28 cellular contexts compared by ENCODE assay signal in genomic region chr1:37006132-37006868, GRCh38. TPM values are rescaled to one million over a fixed set of nuclear protein-coding genes. Genes with fewer than 3 reads are reported as not detected.
DNase-seq lines count a peak whose midpoint lies in the region; ATAC-seq, FAIRE-seq and TF ChIP-seq lines count a peak whose summit lies in the region.
"Had no signal": no experiment of that assay in that cellular context is flagged by ENCODE, and none has a peak within 500 bp of the region (broad histone marks: within the 10 kb centered on the region; RNA-seq: fewer than 3 reads in every experiment).

No MANE protein-coding gene starts in this region.

- POLR2A ChIA-PET in WTC11 (lab: Charles Lee), result no interaction called here

- H3K4me3 ChIP-seq in right atrium auricular region (no peak overlapping the region), small intestine (ENCODE audit: low read depth in 1 of 2, low read length in 2 of 2) (no peak overlapping the region)

- H3K9me3 ChIP-seq in right atrium auricular region, result no peaks in the 10 kb centered on the region
- H3K9me3 ChIP-seq in small intestine (ENCODE audit: control insufficient read depth, low read depth), result no peaks in the 10 kb centered on the region

- TF ChIP-seq CTCF in right atrium auricular region (IDR thresholded peaks at IDR 0.05) (no peak), WTC11 (IDR thresholded peaks at IDR 0.05) (no peak)

- WGBS in small intestine, 3 donors, result 30 to 57% (median 47%) methylated on average over 11 of the region's 11 CpGs

- H3K9me3 Mint-ChIP-seq in WTC11, result no peaks in the 10 kb centered on the region

- ATAC-seq in Right ventricle myocardium inferior (peak; percentile 80), WTC11 (peak; percentile 57), left ventricle myocardium superior (peak; percentile 93), GM19395 (IDR thresholded peaks at IDR 0.05; ENCODE audit: unreplicated experiment) (no peak)
- ATAC-seq: PC-3 had no signal

- no peaks in the 10 kb centered on the region for H3K27me3 Mint-ChIP-seq in WTC11 (ENCODE audit: low read depth)

- no peaks in the 10 kb centered on the region for H3K27me3 ChIP-seq in right atrium auricular region
- H3K27me3 ChIP-seq in small intestine (ENCODE audit: control insufficient read depth in 2 of 2, insufficient read depth in 2 of 2, low read length in 2 of 2), result no peaks in the 10 kb centered on the region

- DNase-seq in Right ventricle myocardium inferior (ENCODE audit: missing footprints) (no peak), right atrium auricular region (ENCODE audit: low spot score) (no peak), WTC11 (ENCODE audit: low spot score) (no peak), left ventricle myocardium superior (no peak), small intestine (peak; percentile 3), dermis blood vessel endothelial cell (no peak), DMS153 treated with DMSO at 0.1 percent for 48 hours (lab: John Stamatoyannopoulos, UW; ENCODE audit: unreplicated experiment) (no peak)
- DNase-seq: Calu3, DND-41, GOT3, HCEC 1CT, KBM-7, MV-4-11, NCI-H1105, NCI-H1436 treated with DMSO at 0.1 percent for 48 hours, NCI-H187 treated with DMSO at 0.1 percent for 48 hours, NCI-H2171 treated with DMSO at 0.1 percent for 48 hours, NCI-H345, NCI-H510A treated with DMSO at 0.1 percent for 48 hours, NCI-H774, PC-3, SHP77 treated with DMSO at 0.1 percent for 48 hours had no signal

- intact Hi-C loops in Right ventricle myocardium inferior (cut with DNase I) (no loop called here), left ventricle myocardium superior (cut with micrococcal nuclease) (no loop called here)

- no peak overlapping the region for H3K4me3 Mint-ChIP-seq in WTC11
- H3K4me3 Mint-ChIP-seq: B cell had no signal

- FAIRE-seq in small intestine (lab: Jason Lieb, UNC), result no peak
- FAIRE-seq: GM12892 had no signal

- CTCF ChIA-PET in WTC11 (lab: Charles Lee), result interaction anchor here (0.6 to 1.6 kb wide), 3 partner anchors 30 to 142 kb away, joined by 3 to 5 read pairs (median 3); no protein-coding TSS in a partner anchor

- H3K27ac ChIP-seq in right atrium auricular region (no peak overlapping the region), small intestine (ENCODE audit: low read depth in 1 of 2, low read length in 1 of 2) (no peak overlapping the region)
- H3K27ac ChIP-seq: 22Rv1 had no signal

- H3K36me3 Mint-ChIP-seq in WTC11, result no peaks in the 10 kb centered on the region

- H3K36me3 ChIP-seq in right atrium auricular region (no peaks in the 10 kb centered on the region), small intestine (ENCODE audit: control insufficient read depth in 2 of 2, insufficient read depth in 2 of 2, low read length in 2 of 2) (no peaks in the 10 kb centered on the region)

- H3K4me1 ChIP-seq in right atrium auricular region, result no peaks in the 10 kb centered on the region
- H3K4me1 ChIP-seq in small intestine (ENCODE audit: control insufficient read depth in 2 of 2, insufficient read depth in 1 of 2, low read depth in 1 of 2, low read length in 1 of 2), result no peaks in the 10 kb centered on the region

- peaks cover 43% of the 10 kb centered on the region for H3K4me1 Mint-ChIP-seq in WTC11
- H3K4me1 Mint-ChIP-seq: B cell had no signal

- no peak overlapping the region for H3K27ac Mint-ChIP-seq in WTC11
- H3K27ac Mint-ChIP-seq: B cell had no signal

TF ChIP-seq in WTC11, 78 proteins besides CTCF, POLR2A, EP300 and RAD21:
- TF ChIP-seq ZNF423 (CRISPR knock-in tag; IDR thresholded peaks at IDR 0.05), result no peak
- TF ChIP-seq, protein P1, sequence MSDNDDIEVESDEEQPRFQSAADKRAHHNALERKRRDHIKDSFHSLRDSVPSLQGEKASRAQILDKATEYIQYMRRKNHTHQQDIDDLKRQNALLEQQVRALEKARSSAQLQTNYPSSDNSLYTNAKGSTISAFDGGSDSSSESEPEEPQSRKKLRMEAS (CRISPR knock-in tag; IDR thresholded peaks at IDR 0.05), result 0 out of 2 replicates have a peak, but pooled peaks have one; percentile 16
- no peak for TF ChIP-seq ZNF317 (CRISPR knock-in tag; IDR thresholded peaks at IDR 0.05; ENCODE audit: borderline replicate concordance, low read depth)
- TF ChIP-seq, protein P2, sequence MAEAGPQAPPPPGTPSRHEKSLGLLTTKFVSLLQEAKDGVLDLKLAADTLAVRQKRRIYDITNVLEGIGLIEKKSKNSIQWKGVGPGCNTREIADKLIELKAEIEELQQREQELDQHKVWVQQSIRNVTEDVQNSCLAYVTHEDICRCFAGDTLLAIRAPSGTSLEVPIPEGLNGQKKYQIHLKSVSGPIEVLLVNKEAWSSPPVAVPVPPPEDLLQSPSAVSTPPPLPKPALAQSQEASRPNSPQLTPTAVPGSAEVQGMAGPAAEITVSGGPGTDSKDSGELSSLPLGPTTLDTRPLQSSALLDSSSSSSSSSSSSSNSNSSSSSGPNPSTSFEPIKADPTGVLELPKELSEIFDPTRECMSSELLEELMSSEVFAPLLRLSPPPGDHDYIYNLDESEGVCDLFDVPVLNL (CRISPR knock-in tag; IDR thresholded peaks at IDR 0.05; ENCODE audit: borderline replicate concordance, low read depth), result no peak
- TF ChIP-seq ZNF425 (CRISPR knock-in tag; conservative IDR thresholded peaks at IDR 0.05), result no peak

RNA-seq across cellular contexts. Expression of gene GRIK3, which starts 28.0 kb away (rescaled TPM):
- total RNA-seq in Right ventricle myocardium inferior (0.65 TPM), right atrium auricular region (under 1 TPM; 0.30 to 0.55 TPM), WTC11 (2021) (3.7 to 5.5 TPM (median 4.3 TPM) in 3 replicates), left ventricle myocardium superior (0.62 TPM), dermis blood vessel endothelial cell (not detected in 2 replicates)
- polyA plus RNA-seq in small intestine, result 1 to 10 TPM in 1 of 3 donors, not detected in 2; 1.9 TPM
- total RNA-seq: Calu3, LHCN-M2, MCF 10A, PC-3 had no signal
